ENCODE assay signal across 1 cellular context in genomic region chr18:43648002-43648401, GRCh38.
TF ChIP-seq lines count a peak whose summit lies in the region.

No MANE protein-coding gene starts in this region.

TF ChIP-seq in WTC11, 78 proteins besides CTCF, POLR2A, EP300 and RAD21 (continued from another document):
- no peak for TF ChIP-seq EMX1 (CRISPR knock-in tag; IDR thresholded peaks at IDR 0.05)
- TF ChIP-seq SMAD4 (CRISPR knock-in tag; IDR thresholded peaks at IDR 0.05): no peak
- no peak for TF ChIP-seq ZNF425 (CRISPR knock-in tag; conservative IDR thresholded peaks at IDR 0.05)
- TF ChIP-seq ZNF423 (CRISPR knock-in tag; IDR thresholded peaks at IDR 0.05): no peak
- TF ChIP-seq ZNF263 (CRISPR knock-in tag; IDR thresholded peaks at IDR 0.05; ENCODE audit: low read depth): no peak
